In the genomic region with DNA sequence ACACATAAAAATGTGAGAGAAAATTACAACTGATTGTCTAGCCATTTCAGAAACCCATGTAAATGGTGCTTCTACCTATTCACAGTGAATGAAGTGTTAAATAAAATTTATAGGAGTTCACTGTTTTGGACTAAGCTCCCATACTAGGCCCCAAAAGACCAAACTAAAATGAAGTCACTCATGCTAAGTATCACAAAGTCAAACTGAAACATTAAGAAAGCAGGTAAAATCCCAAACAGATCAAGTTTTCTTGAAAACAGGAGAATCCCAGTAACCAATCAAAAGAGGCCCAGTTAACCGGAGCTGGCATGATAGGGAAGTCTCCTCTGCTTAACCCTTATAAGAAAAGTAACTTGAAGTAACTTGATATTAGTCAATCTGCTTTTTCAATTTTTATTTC, we compare ENCODE assay signal across 26 cellular contexts. TPM values are rescaled to one million over a fixed set of nuclear protein-coding genes. Genes with fewer than 3 reads are reported as not detected.
"Had no signal": no experiment of that assay in that cellular context is flagged by ENCODE, and none has a peak within 500 bp of the region (broad histone marks: within the 10 kb centered on the region; RNA-seq: fewer than 3 reads in every experiment).

No MANE protein-coding gene starts in this region.

- H3K36me3 ChIP-seq: ascending aorta, brain microvascular endothelial cell, esophagus squamous epithelium, left lung, pancreas, right lobe of liver, tibial artery had no signal

- H3K27me3 ChIP-seq: ascending aorta, brain microvascular endothelial cell, esophagus squamous epithelium, left lung, pancreas, right lobe of liver, tibial artery had no signal

- H3K9me3 ChIP-seq: ascending aorta, esophagus squamous epithelium, left lung, pancreas, right lobe of liver, tibial artery had no signal

- H3K4me1 ChIP-seq: left lung, right lobe of liver had no signal

- H3K4me3 ChIP-seq: ascending aorta, esophagus squamous epithelium, left lung, pancreas, right lobe of liver, tibial artery had no signal

- ATAC-seq: activated naive CD4-positive, alpha-beta T cell treated with anti-CD3 and anti-CD28 coated beads, Interleukin-2, amount 50 U/mL, for 72 hours; activated T-helper 17 cell treated with anti-CD3 and anti-CD28 coated beads, Interleukin-2, amount 50 U/mL, for 72 hours; natural killer cell; pancreas; right lobe of liver; stimulated activated effector memory CD8-positive, alpha-beta T cell treated with anti-CD3 and anti-CD28 coated beads, Interleukin-12 subunit alpha, Interleukin-12 subunit beta, amount 100 ng/mL, for 72 hours; stimulated activated naive CD8-positive, alpha-beta T cell treated with anti-CD3 and anti-CD28 coated beads, Interleukin-15, amount 100 ng/mL, for 72 hours; T-cell had no signal

- H3K27ac ChIP-seq: brain microvascular endothelial cell, left lung, pancreas, right lobe of liver had no signal

- DNase-seq: activated CD4-positive, alpha-beta T cell treated with anti-CD3 and anti-CD28 coated beads for 1 hour; activated CD8-positive, alpha-beta memory T cell treated with anti-CD3 and anti-CD28 coated beads for 24 hours; activated CD8-positive, alpha-beta memory T cell treated with anti-CD3 and anti-CD28 coated beads, Interleukin-2, amount 50 U/mL, for 4 hours; activated T-cell treated with anti-CD3 and anti-CD28 coated beads, Interleukin-2, amount 50 U/mL, for 24 hours; brain microvascular endothelial cell; effector memory CD4-positive, alpha-beta T cell; esophagus squamous epithelium; hippocampal formation; kidney glomerular epithelial cell; left lung; natural killer cell; pancreas; right lobe of liver; small intestine; stimulated activated CD4-positive, alpha-beta T cell treated with anti-CD3 and anti-CD28 coated beads, Interleukin-2, amount 100 ng/mL, for 24 hours; stimulated activated naive CD8-positive, alpha-beta T cell treated with anti-CD3 and anti-CD28 coated beads, Interleukin-15, amount 100 ng/mL, for 72 hours; T-cell; tibial artery had no signal

- FAIRE-seq: colon, pancreas, small intestine had no signal

RNA-seq across cellular contexts. Expression of gene MYOT, which starts 35.2 kb away (rescaled TPM):
- total RNA-seq: activated naive CD4-positive, alpha-beta T cell treated with anti-CD3 and anti-CD28 coated beads, Interleukin-2, amount 50 U/mL, for 72 hours; activated T-helper 17 cell treated with anti-CD3 and anti-CD28 coated beads, Interleukin-2, amount 50 U/mL, for 72 hours; dermis microvascular lymphatic vessel endothelial cell; lung microvascular endothelial cell; natural killer cell; T-cell had no signal

RNA-seq across cellular contexts. Expression of gene PKD2L2, which starts 56.8 kb away (rescaled TPM):
- total RNA-seq: ascending aorta, dermis microvascular lymphatic vessel endothelial cell, esophagus squamous epithelium, left lung, lung microvascular endothelial cell, right lobe of liver, T-cell, ureter had no signal
- polyA plus RNA-seq: small intestine had no signal
